In the genomic region with DNA sequence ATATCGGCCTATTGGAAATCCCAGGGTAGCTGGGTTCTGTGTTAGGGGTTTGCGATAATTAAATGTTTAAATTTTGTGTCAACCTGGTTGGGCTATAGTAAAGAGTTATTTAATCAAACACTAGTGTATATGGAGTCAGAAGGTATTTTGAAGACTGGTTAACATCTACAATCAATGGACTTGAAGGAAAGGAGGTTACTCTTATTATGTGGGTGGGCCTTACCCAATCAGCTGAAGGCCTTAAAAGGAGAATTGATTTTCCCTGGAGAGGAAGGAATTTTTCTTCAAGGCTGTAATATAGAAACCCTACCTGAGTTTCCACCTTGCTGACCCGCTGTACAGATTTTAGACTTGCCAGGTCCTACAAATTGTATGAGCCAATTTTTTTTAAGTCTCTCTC, we compare ENCODE assay signal across 1 cellular context.
TF ChIP-seq lines count a peak whose summit lies in the region.

No MANE protein-coding gene starts in this region.

TF ChIP-seq in SK-N-SH, 30 proteins besides CTCF, POLR2A, EP300 and RAD21 (continued from another document):
- TF ChIP-seq, protein P1, sequence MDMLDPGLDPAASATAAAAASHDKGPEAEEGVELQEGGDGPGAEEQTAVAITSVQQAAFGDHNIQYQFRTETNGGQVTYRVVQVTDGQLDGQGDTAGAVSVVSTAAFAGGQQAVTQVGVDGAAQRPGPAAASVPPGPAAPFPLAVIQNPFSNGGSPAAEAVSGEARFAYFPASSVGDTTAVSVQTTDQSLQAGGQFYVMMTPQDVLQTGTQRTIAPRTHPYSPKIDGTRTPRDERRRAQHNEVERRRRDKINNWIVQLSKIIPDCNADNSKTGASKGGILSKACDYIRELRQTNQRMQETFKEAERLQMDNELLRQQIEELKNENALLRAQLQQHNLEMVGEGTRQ (IDR thresholded peaks at IDR 0.05; ENCODE audit: borderline replicate concordance, low read depth, low read length), result no peak
- TF ChIP-seq JUND (IDR thresholded peaks at IDR 0.05), result no peak
- TF ChIP-seq TEAD4 (IDR thresholded peaks at IDR 0.05; ENCODE audit: borderline replicate concordance, insufficient read depth), result no peak
- no peak for TF ChIP-seq SIN3A (IDR thresholded peaks at IDR 0.05; ENCODE audit: borderline replicate concordance, low read depth, low read length)
- no peak for TF ChIP-seq TAF1 (IDR thresholded peaks at IDR 0.05; ENCODE audit: borderline replicate concordance, low read depth, low read length)
- TF ChIP-seq NRF1 (IDR thresholded peaks at IDR 0.05; ENCODE audit: low read depth, low read length), result no peak
- TF ChIP-seq GATA2 (CRISPR knock-in tag; IDR thresholded peaks at IDR 0.05), result no peak
- TF ChIP-seq GABPA (IDR thresholded peaks at IDR 0.05; ENCODE audit: low read depth), result no peak
- TF ChIP-seq YY1 (IDR thresholded peaks at IDR 0.05; ENCODE audit: low read depth), result no peak
- no peak for TF ChIP-seq CHD2 (IDR thresholded peaks at IDR 0.05; ENCODE audit: low read length, partially characterized antibody)
- TF ChIP-seq RCOR1 (IDR thresholded peaks at IDR 0.05; ENCODE audit: low read length), result no peak
- no peak for TF ChIP-seq FOSL2 (IDR thresholded peaks at IDR 0.05; ENCODE audit: borderline replicate concordance, low read depth)
- TF ChIP-seq, protein P2, sequence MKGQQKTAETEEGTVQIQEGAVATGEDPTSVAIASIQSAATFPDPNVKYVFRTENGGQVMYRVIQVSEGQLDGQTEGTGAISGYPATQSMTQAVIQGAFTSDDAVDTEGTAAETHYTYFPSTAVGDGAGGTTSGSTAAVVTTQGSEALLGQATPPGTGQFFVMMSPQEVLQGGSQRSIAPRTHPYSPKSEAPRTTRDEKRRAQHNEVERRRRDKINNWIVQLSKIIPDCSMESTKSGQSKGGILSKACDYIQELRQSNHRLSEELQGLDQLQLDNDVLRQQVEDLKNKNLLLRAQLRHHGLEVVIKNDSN (IDR thresholded peaks at IDR 0.05; ENCODE audit: borderline replicate concordance, low read depth), result no peak
